Comparison of ENCODE assay signal across 1 cellular context in the genomic region with DNA sequence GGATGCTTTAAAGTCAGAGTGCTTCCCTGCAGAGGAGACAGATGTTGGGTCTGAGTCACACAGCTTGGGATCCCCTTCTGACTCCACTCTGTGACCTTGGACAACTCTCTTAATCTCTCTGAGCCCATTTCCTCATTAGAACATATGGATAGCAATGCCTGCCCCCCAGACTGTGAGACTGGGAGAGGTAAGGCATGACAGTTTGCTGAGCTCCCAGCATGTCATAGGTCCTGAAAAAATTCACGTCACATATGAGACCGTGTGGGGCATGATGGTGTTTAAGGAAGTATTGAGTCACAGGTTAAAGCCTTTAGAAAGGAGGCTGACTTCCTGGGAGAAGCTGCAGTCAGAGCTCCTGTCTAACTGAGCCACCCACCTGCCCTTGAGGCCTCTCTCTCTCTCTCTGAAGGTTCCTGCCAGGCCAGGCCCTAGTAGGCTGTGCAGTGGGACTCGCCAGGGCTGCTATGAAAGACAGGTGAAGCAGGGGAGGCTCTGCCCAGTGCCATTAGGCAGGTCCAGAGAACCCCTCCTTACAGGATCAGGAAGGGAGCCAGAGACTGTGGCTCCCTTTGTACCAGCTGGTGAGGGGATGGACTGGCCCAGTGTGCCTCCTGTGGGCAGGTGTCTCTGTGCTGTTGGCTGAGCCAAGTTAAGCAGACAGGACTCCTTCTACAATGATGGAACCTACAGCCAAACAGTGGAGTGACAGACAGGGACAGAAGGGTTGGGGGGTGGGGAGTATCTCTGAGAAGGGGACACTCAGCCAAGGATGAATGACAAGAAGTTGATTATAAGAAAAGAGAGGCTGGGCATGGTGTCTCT.
TF ChIP-seq lines count a peak whose summit lies in the region.

No MANE protein-coding gene starts in this region.

TF ChIP-seq in GM23338, 12 proteins besides CTCF, POLR2A, EP300 and RAD21:
- TF ChIP-seq CREB1 (CRISPR knock-in tag; IDR thresholded peaks at IDR 0.05; ENCODE audit: low read depth) = no peak
- TF ChIP-seq, protein P1, sequence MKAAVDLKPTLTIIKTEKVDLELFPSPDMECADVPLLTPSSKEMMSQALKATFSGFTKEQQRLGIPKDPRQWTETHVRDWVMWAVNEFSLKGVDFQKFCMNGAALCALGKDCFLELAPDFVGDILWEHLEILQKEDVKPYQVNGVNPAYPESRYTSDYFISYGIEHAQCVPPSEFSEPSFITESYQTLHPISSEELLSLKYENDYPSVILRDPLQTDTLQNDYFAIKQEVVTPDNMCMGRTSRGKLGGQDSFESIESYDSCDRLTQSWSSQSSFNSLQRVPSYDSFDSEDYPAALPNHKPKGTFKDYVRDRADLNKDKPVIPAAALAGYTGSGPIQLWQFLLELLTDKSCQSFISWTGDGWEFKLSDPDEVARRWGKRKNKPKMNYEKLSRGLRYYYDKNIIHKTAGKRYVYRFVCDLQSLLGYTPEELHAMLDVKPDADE (IDR thresholded peaks at IDR 0.05) = no peak
- TF ChIP-seq JUNB (IDR thresholded peaks at IDR 0.05; ENCODE audit: unreplicated experiment) = no peak
- TF ChIP-seq ZNF331 (CRISPR knock-in tag; IDR thresholded peaks at IDR 0.05; ENCODE audit: low read depth) = no peak
- TF ChIP-seq, protein P2, sequence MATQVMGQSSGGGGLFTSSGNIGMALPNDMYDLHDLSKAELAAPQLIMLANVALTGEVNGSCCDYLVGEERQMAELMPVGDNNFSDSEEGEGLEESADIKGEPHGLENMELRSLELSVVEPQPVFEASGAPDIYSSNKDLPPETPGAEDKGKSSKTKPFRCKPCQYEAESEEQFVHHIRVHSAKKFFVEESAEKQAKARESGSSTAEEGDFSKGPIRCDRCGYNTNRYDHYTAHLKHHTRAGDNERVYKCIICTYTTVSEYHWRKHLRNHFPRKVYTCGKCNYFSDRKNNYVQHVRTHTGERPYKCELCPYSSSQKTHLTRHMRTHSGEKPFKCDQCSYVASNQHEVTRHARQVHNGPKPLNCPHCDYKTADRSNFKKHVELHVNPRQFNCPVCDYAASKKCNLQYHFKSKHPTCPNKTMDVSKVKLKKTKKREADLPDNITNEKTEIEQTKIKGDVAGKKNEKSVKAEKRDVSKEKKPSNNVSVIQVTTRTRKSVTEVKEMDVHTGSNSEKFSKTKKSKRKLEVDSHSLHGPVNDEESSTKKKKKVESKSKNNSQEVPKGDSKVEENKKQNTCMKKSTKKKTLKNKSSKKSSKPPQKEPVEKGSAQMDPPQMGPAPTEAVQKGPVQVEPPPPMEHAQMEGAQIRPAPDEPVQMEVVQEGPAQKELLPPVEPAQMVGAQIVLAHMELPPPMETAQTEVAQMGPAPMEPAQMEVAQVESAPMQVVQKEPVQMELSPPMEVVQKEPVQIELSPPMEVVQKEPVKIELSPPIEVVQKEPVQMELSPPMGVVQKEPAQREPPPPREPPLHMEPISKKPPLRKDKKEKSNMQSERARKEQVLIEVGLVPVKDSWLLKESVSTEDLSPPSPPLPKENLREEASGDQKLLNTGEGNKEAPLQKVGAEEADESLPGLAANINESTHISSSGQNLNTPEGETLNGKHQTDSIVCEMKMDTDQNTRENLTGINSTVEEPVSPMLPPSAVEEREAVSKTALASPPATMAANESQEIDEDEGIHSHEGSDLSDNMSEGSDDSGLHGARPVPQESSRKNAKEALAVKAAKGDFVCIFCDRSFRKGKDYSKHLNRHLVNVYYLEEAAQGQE (IDR thresholded peaks at IDR 0.05; ENCODE audit: unreplicated experiment) = no peak
- TF ChIP-seq EZH2 (IDR thresholded peaks at IDR 0.05; ENCODE audit: low read depth, unreplicated experiment) = no peak
- TF ChIP-seq POLR2AphosphoS5 (IDR thresholded peaks at IDR 0.05; ENCODE audit: low read depth) = no peak
- TF ChIP-seq, protein P3, sequence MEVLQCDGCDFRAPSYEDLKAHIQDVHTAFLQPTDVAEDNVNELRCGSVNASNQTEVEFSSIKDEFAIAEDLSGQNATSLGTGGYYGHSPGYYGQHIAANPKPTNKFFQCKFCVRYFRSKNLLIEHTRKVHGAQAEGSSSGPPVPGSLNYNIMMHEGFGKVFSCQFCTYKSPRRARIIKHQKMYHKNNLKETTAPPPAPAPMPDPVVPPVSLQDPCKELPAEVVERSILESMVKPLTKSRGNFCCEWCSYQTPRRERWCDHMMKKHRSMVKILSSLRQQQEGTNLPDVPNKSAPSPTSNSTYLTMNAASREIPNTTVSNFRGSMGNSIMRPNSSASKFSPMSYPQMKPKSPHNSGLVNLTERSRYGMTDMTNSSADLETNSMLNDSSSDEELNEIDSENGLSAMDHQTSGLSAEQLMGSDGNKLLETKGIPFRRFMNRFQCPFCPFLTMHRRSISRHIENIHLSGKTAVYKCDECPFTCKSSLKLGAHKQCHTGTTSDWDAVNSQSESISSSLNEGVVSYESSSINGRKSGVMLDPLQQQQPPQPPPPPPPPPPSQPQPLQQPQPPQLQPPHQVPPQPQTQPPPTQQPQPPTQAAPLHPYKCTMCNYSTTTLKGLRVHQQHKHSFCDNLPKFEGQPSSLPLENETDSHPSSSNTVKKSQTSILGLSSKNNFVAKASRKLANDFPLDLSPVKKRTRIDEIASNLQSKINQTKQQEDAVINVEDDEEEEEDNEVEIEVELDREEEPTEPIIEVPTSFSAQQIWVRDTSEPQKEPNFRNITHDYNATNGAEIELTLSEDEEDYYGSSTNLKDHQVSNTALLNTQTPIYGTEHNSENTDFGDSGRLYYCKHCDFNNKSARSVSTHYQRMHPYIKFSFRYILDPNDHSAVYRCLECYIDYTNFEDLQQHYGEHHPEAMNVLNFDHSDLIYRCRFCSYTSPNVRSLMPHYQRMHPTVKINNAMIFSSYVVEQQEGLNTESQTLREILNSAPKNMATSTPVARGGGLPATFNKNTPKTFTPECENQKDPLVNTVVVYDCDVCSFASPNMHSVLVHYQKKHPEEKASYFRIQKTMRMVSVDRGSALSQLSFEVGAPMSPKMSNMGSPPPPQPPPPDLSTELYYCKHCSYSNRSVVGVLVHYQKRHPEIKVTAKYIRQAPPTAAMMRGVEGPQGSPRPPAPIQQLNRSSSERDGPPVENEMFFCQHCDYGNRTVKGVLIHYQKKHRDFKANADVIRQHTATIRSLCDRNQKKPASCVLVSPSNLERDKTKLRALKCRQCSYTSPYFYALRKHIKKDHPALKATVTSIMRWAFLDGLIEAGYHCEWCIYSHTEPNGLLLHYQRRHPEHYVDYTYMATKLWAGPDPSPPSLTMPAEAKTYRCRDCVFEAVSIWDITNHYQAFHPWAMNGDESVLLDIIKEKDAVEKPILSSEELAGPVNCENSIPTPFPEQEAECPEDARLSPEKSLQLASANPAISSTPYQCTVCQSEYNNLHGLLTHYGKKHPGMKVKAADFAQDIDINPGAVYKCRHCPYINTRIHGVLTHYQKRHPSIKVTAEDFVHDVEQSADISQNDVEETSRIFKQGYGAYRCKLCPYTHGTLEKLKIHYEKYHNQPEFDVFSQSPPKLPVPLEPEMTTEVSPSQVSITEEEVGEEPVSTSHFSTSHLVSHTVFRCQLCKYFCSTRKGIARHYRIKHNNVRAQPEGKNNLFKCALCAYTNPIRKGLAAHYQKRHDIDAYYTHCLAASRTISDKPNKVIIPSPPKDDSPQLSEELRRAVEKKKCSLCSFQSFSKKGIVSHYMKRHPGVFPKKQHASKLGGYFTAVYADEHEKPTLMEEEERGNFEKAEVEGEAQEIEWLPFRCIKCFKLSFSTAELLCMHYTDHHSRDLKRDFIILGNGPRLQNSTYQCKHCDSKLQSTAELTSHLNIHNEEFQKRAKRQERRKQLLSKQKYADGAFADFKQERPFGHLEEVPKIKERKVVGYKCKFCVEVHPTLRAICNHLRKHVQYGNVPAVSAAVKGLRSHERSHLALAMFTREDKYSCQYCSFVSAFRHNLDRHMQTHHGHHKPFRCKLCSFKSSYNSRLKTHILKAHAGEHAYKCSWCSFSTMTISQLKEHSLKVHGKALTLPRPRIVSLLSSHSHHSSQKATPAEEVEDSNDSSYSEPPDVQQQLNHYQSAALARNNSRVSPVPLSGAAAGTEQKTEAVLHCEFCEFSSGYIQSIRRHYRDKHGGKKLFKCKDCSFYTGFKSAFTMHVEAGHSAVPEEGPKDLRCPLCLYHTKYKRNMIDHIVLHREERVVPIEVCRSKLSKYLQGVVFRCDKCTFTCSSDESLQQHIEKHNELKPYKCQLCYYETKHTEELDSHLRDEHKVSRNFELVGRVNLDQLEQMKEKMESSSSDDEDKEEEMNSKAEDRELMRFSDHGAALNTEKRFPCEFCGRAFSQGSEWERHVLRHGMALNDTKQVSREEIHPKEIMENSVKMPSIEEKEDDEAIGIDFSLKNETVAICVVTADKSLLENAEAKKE (CRISPR knock-in tag; IDR thresholded peaks at IDR 0.05) = no peak
- TF ChIP-seq NANOG (IDR thresholded peaks at IDR 0.05; ENCODE audit: borderline replicate concordance) = no peak
- TF ChIP-seq EZH2phosphoT487 (IDR thresholded peaks at IDR 0.05; ENCODE audit: unreplicated experiment) = no peak
- no peak for TF ChIP-seq STAT1 (IDR thresholded peaks at IDR 0.05; ENCODE audit: unreplicated experiment)
- no peak for TF ChIP-seq ZNF114 (CRISPR knock-in tag; IDR thresholded peaks at IDR 0.05)
